ENCODE assay signal across 11 cellular contexts in the genomic region with DNA sequence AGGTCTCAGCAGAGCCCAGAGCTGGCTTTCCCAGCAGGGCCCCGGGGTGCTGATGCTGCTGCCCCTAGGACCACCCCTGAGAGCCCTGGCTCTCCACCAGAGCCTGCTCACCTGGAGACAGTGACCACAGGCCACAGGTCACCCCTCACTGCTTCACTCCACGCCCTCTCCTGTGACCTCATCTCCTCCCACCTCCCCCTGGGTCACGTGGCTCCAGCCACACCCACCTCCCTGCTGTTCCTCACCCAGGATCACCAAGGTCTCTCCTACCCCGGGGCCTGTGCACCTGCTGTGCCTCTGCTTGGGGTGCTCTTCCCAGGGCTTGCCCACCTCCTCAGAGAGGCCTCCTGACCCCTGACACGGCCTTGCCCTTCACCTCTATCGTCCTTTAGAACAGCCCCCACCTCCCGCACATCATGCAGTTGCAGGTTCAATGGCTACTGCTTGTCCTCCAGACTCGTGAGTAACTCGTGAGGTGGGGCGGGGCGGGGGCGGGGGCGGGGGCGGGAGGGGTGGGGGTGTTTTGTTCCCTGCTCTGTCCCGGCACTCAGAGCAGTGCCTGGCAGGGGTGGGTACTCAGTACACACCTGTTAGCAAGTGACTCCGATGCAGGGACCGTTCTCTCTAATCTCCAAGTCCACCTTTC.
DNase-seq lines count a peak whose midpoint lies in the region; ATAC-seq and TF ChIP-seq lines count a peak whose summit lies in the region.
"Had no signal": no experiment of that assay in that cellular context is flagged by ENCODE, and none has a peak within 500 bp of the region (broad histone marks: within the 10 kb centered on the region; RNA-seq: fewer than 3 reads in every experiment).

No MANE protein-coding gene starts in this region.

- H3K27ac ChIP-seq in thymus (ENCODE audit: low read depth) (peak overlapping the region; percentile 36), right atrium auricular region (no peak overlapping the region)
- no peak overlapping the region for H3K27ac ChIP-seq in CD4-positive, alpha-beta memory T cell (ENCODE audit: low read depth, low read length)

- 64% methylated on average over 17 of the region's 17 CpGs for WGBS in thymus

- H3K27me3 Mint-ChIP-seq in IgD-negative memory B cell: no peaks in the 10 kb centered on the region
- H3K27me3 Mint-ChIP-seq in CD4-positive, alpha-beta memory T cell: peaks cover 5 to 20% of the 10 kb centered on the region in 2 donors

- CTCF ChIA-PET in CD4-positive, alpha-beta memory T cell (lab: Charles Lee; ENCODE audit: partially characterized antibody): no interaction called here

- H3K4me1 Mint-ChIP-seq in IgD-negative memory B cell: peaks cover 23 to 44% (median 44%) of the 10 kb centered on the region in 3 donors
- no peaks in the 10 kb centered on the region for H3K4me1 Mint-ChIP-seq in CD4-positive, alpha-beta memory T cell

- peak overlapping the region; percentile 97 to 99 (median 99) for H3K27ac Mint-ChIP-seq in IgD-negative memory B cell
- no peak overlapping the region for H3K27ac Mint-ChIP-seq in CD4-positive, alpha-beta memory T cell

- intact Hi-C loops in CD4-positive, alpha-beta memory T cell (cut with micrococcal nuclease): no loop called here

- DNase-seq in NCI-H2227 (lab: John Stamatoyannopoulos, UW; ENCODE audit: unreplicated experiment) (no peak), right atrium auricular region (ENCODE audit: low spot score) (no peak)
- DNase-seq in CD4-positive, alpha-beta memory T cell: no peak
- DNase-seq: activated CD8-positive, alpha-beta memory T cell treated with anti-CD3 and anti-CD28 coated beads, Interleukin-2, amount 50 U/mL, for 4 hours; mesenchymal stem cell; NCI-H2029 treated with DMSO at 0.1 percent for 48 hours; stimulated activated naive CD4-positive, alpha-beta T cell treated with Interleukin-2 at 50 U/mL for 16 hours had no signal

- H3K4me3 ChIP-seq in thymus (ENCODE audit: low read length) (peak overlapping the region; percentile 26), right atrium auricular region (no peak overlapping the region)
- no peak overlapping the region for H3K4me3 ChIP-seq in CD4-positive, alpha-beta memory T cell (ENCODE audit: low read length in 2 of 2)

- no peaks in the 10 kb centered on the region for H3K9me3 ChIP-seq in thymus (ENCODE audit: control insufficient read depth)
- no peaks in the 10 kb centered on the region for H3K9me3 ChIP-seq in CD4-positive, alpha-beta memory T cell (ENCODE audit: control insufficient read depth in 1 of 2, low read length in 2 of 2)
- H3K9me3 ChIP-seq in right atrium auricular region: peaks cover 0 to 3% of the 10 kb centered on the region in 2 donors

- H3K4me1 ChIP-seq in thymus (ENCODE audit: control insufficient read depth, insufficient read depth, low read length): peaks cover 11% of the 10 kb centered on the region
- H3K4me1 ChIP-seq in CD4-positive, alpha-beta memory T cell (ENCODE audit: insufficient read depth, low read length): no peaks in the 10 kb centered on the region
- no peaks in the 10 kb centered on the region for H3K4me1 ChIP-seq in right atrium auricular region

- no peaks in the 10 kb centered on the region for H3K9me3 Mint-ChIP-seq in IgD-negative memory B cell
- peaks cover 0 to 10% (median 0%) of the 10 kb centered on the region in 8 donors for H3K9me3 Mint-ChIP-seq in CD4-positive, alpha-beta memory T cell

- ATAC-seq in GM18873 (IDR thresholded peaks at IDR 0.05; ENCODE audit: low FRiP score, unreplicated experiment): peak; percentile 61
- ATAC-seq in HG02588 (IDR thresholded peaks at IDR 0.05; ENCODE audit: unreplicated experiment): peak; percentile 71

- H3K36me3 ChIP-seq in thymus (ENCODE audit: control insufficient read depth, insufficient read depth) (no peaks in the 10 kb centered on the region), right atrium auricular region (no peaks in the 10 kb centered on the region)
- no peaks in the 10 kb centered on the region for H3K36me3 ChIP-seq in CD4-positive, alpha-beta memory T cell (ENCODE audit: insufficient read depth, low read length)

- peak overlapping the region; percentile 91 to 95 (median 92) for H3K4me3 Mint-ChIP-seq in IgD-negative memory B cell
- no peak overlapping the region for H3K4me3 Mint-ChIP-seq in CD4-positive, alpha-beta memory T cell

- peaks cover 9% of the 10 kb centered on the region for H3K36me3 Mint-ChIP-seq in IgD-negative memory B cell
- H3K36me3 Mint-ChIP-seq in CD4-positive, alpha-beta memory T cell: no peaks in the 10 kb centered on the region

- no peaks in the 10 kb centered on the region for H3K27me3 ChIP-seq in thymus (ENCODE audit: control insufficient read depth, insufficient read depth)
- peaks cover 5% of the 10 kb centered on the region for H3K27me3 ChIP-seq in CD4-positive, alpha-beta memory T cell (ENCODE audit: insufficient read depth, low read length)
- H3K27me3 ChIP-seq in right atrium auricular region: no peaks in the 10 kb centered on the region

- POLR2A ChIA-PET in CD4-positive, alpha-beta memory T cell (lab: Charles Lee; ENCODE audit: partially characterized antibody): no interaction called here

- TF ChIP-seq CTCF in right atrium auricular region (IDR thresholded peaks at IDR 0.05): no peak

Comparison
In these comparisons a context has a peak if more than half of its experiments do, and no peak if none do; other contexts are left out.
1. H3K27ac Mint-ChIP-seq: peak in IgD-negative memory B cell (3 of 3); none in CD4-positive, alpha-beta memory T cell (0 of 7).
2. H3K4me3 Mint-ChIP-seq: peak in IgD-negative memory B cell (4 of 4); none in CD4-positive, alpha-beta memory T cell (0 of 8).